9 cellular contexts compared by ENCODE assay signal in the genomic region with DNA sequence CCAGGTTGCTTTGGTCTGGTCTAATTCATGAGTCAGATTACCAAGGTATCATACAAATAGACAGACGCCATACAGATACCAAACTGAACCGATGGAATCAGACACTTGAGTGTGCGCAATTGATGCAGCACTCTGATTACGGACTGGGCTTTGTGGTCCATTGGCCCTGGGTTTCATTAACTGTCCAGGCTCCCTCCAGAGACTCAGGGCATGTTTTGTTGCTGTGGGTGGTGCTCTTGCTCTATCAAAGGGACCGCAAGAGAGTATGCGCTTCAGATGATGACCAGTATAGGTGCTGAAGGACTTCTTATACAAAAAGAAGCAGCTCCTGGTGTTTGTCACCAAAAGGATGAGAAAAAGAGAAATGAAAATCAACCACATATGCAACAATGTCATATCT. TPM values are rescaled to one million over a fixed set of nuclear protein-coding genes. Genes with fewer than 3 reads are reported as not detected.
DNase-seq lines count a peak whose midpoint lies in the region; ATAC-seq, FAIRE-seq and TF ChIP-seq lines count a peak whose summit lies in the region.
"Had no signal": no experiment of that assay in that cellular context is flagged by ENCODE, and none has a peak within 500 bp of the region (broad histone marks: within the 10 kb centered on the region; RNA-seq: fewer than 3 reads in every experiment).

No MANE protein-coding gene starts in this region.

- H3K27ac ChIP-seq in A549, result peak overlapping the region; percentile 32 to 37; a peak in 4 of 6 replicates
- no peak overlapping the region for H3K27ac ChIP-seq in tibial artery
- H3K27ac ChIP-seq: transverse colon had no signal

- H3K4me3 ChIP-seq in A549 (no peak overlapping the region), adipocyte (ENCODE audit: low read length) (no peak overlapping the region), tibial artery (no peak overlapping the region)
- H3K4me3 ChIP-seq: transverse colon had no signal

- no peak for FAIRE-seq in A549 (lab: Jason Lieb, UNC)

- 0 out of 5 replicates have a peak, but pooled peaks of 1 of the 2 experiments have one; percentile 19 for TF ChIP-seq RAD21 in A549 (conservative IDR thresholded peaks at IDR 0.05 in 1 of 2, IDR thresholded peaks at IDR 0.05 in 1 of 2)

- H3K36me3 ChIP-seq in adipocyte (ENCODE audit: control insufficient read depth, insufficient read depth, low read length, severe bottlenecking), result no peaks in the 10 kb centered on the region
- no peaks in the 10 kb centered on the region for H3K36me3 ChIP-seq in tibial artery
- H3K36me3 ChIP-seq: transverse colon had no signal

- intact Hi-C loops in tibial artery (cut with DNase I; ENCODE audit: low total_unique reads), result loop anchor here (2.0 kb wide), 1 partner anchor 569 kb away; no protein-coding TSS in a partner anchor

- POLR2A ChIA-PET in A549 (lab: Yijun Ruan, JAX) (interaction anchor here (0.6 to 0.7 kb wide), 2 partner anchors 568 to 640 kb away, joined by 4 read pairs; no protein-coding TSS in a partner anchor), GM10248 (lab: Yijun Ruan, JAX) (no interaction called here)

- no peak for TF ChIP-seq EP300 in A549 (IDR thresholded peaks at IDR 0.05)

- no peaks in the 10 kb centered on the region for H3K9me3 ChIP-seq in A549
- H3K9me3 ChIP-seq in adipocyte (ENCODE audit: control insufficient read depth, low read length), result no peaks in the 10 kb centered on the region
- H3K9me3 ChIP-seq in tibial artery, result no peaks in the 10 kb centered on the region
- H3K9me3 ChIP-seq: transverse colon had no signal

- DNase-seq in A549 (ENCODE audit: low read depth in 1 of 2, low spot score in 1 of 2) (peak in 1 of 2 experiments; percentile 18), GM10248 (ENCODE audit: extremely low spot score) (no peak), KBM-7 (peak; percentile 8), adipocyte (ENCODE audit: low read depth) (no peak), tibial artery (no peak)

- in situ Hi-C loops in KBM-7 (cut with MboI; ENCODE audit: low pct_unique_long_range_greater_than_20kb, low sequenced_read_pairs), result loop anchor here (10.0 to 25.0 kb wide), 2 partner anchors 565 to 992 kb away; no protein-coding TSS in a partner anchor

- CTCF ChIA-PET in A549 (lab: Yijun Ruan, JAX), result interaction anchor here (0.7 to 13.1 kb wide), 51 partner anchors 9 to 1087 kb away, joined by 3 to 340 read pairs (median 4); a partner anchor contains a TSS
- CTCF ChIA-PET in GM10248 (lab: Yijun Ruan, JAX), result interaction anchor here (0.9 to 5.3 kb wide), 28 partner anchors 10 to 1000 kb away, joined by 3 to 105 read pairs (median 5); a partner anchor contains a TSS

- peak; percentile 60 to 63; a peak in 4 of 6 replicates for ATAC-seq in A549
- no peak for ATAC-seq in HG03520 (IDR thresholded peaks at IDR 0.05; ENCODE audit: unreplicated experiment)
- no peak for ATAC-seq in GM18519 (IDR thresholded peaks at IDR 0.05; ENCODE audit: low FRiP score, unreplicated experiment)
- no peak for ATAC-seq in GM18861 (IDR thresholded peaks at IDR 0.05; ENCODE audit: unreplicated experiment)

- H3K27me3 ChIP-seq in adipocyte (replicated peaks; ENCODE audit: control insufficient read depth, insufficient read depth, low read length) (no peaks in the 10 kb centered on the region), tibial artery (no peaks in the 10 kb centered on the region)
- H3K27me3 ChIP-seq: transverse colon had no signal

- TF ChIP-seq CTCF in A549 (IDR thresholded peaks at IDR 0.05) (no peak), GM10248 (IDR thresholded peaks at IDR 0.05; ENCODE audit: control extremely low read depth, extremely low read depth, low read depth, missing control alignments) (peak; percentile 20), tibial artery (IDR thresholded peaks at IDR 0.05) (no peak)

- peak overlapping the region; percentile 40 for H3K9ac ChIP-seq in adipocyte (ENCODE audit: low read length)

- no peak for TF ChIP-seq POLR2A in A549 (IDR thresholded peaks at IDR 0.05; ENCODE audit: low read length)

- H3K4me1 ChIP-seq in A549 (peaks cover 18% of the 10 kb centered on the region), adipocyte (ENCODE audit: control insufficient read depth, insufficient read depth, low read length) (peaks cover 12% of the 10 kb centered on the region), tibial artery (peaks cover 0 to 5% (median 2%) of the 10 kb centered on the region in 4 donors)

- H3K4me2 ChIP-seq in A549, result peak overlapping the region; percentile 3; the same call in 2 of the 3 replicates

- WGBS in A549 (ENCODE audit: missing lambda C conversion rate), result 80% methylated on average over 6 of the region's 6 CpGs

TF ChIP-seq in A549, 52 proteins besides CTCF, POLR2A, EP300 and RAD21:
- TF ChIP-seq ZFP36 (IDR thresholded peaks at IDR 0.05; ENCODE audit: borderline replicate concordance, partially characterized antibody) (no peak), RCOR1 (IDR thresholded peaks at IDR 0.05; ENCODE audit: low read depth, low read length) (no peak), TP53 (CRISPR knock-in tag; IDR thresholded peaks at IDR 0.05) (no peak), POLR2AphosphoS2 (conservative IDR thresholded peaks at IDR 0.05; ENCODE audit: low read length) (no peak), HOXB5 (CRISPR knock-in tag; IDR thresholded peaks at IDR 0.05) (no peak), CHD4 (IDR thresholded peaks at IDR 0.05; ENCODE audit: borderline replicate concordance) (no peak), BHLHE40 (IDR thresholded peaks at IDR 0.05; ENCODE audit: low read depth, low read length) (no peak), CEBPB (IDR thresholded peaks at IDR 0.05) (no peak), MAZ (IDR thresholded peaks at IDR 0.05; ENCODE audit: borderline replicate concordance, low read depth, low read length) (no peak), FOSL2 (IDR thresholded peaks at IDR 0.05) (no peak), FOSL2 (CRISPR knock-in tag; IDR thresholded peaks at IDR 0.05) (no peak), ZC3H11A (IDR thresholded peaks at IDR 0.05) (no peak), FOXS1 (CRISPR knock-in tag; IDR thresholded peaks at IDR 0.05) (no peak), HOXB13 (CRISPR knock-in tag; IDR thresholded peaks at IDR 0.05; ENCODE audit: low read depth) (no peak)
- TF ChIP-seq, protein P1, sequence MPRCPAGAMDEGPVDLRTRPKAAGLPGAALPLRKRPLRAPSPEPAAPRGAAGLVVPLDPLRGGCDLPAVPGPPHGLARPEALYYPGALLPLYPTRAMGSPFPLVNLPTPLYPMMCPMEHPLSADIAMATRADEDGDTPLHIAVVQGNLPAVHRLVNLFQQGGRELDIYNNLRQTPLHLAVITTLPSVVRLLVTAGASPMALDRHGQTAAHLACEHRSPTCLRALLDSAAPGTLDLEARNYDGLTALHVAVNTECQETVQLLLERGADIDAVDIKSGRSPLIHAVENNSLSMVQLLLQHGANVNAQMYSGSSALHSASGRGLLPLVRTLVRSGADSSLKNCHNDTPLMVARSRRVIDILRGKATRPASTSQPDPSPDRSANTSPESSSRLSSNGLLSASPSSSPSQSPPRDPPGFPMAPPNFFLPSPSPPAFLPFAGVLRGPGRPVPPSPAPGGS (IDR thresholded peaks at IDR 0.05), result no peak
TF ChIP-seq in A549: peak in this region for 0.

RNA-seq across cellular contexts. Expression of a gene that starts 36.9 kb away (rescaled TPM):
- polyA plus RNA-seq in A549 (2011; rRNA removed), result 0.26 and 0.30 TPM in 2 replicates
- 0.05 TPM in 2 replicates for polyA plus RNA-seq in A549 (2012; cell fraction: cytosol; rRNA removed)
- 0.07 TPM in 1 of 2 replicates, not detected in the other for polyA plus RNA-seq in A549 (2012; cell fraction: nucleus; rRNA removed)
- polyA plus RNA-seq in A549 (2017; fragmentation: RNase III; extraction: RNeasy Plus Mini Kit Qiagen cat#74134 plus additional on column Dnase treatment), result 0.05 to 0.12 TPM (median 0.10 TPM) in 3 replicates
- polyA minus RNA-seq in A549 (2011; rRNA and poly(A)+ RNA removed), result 0.49 TPM in 1 of 2 replicates, not detected in the other

Comparison
In these comparisons a context has a peak if more than half of its experiments do, and no peak if none do; other contexts are left out.
1. ATAC-seq: peak in A549 (2 of 2); none in HG03520 (single experiment), GM18519 (single experiment) and GM18861 (single experiment).
2. H3K27ac ChIP-seq: peak in A549 (2 of 2); none in tibial artery (0 of 2).